In the genomic region with DNA sequence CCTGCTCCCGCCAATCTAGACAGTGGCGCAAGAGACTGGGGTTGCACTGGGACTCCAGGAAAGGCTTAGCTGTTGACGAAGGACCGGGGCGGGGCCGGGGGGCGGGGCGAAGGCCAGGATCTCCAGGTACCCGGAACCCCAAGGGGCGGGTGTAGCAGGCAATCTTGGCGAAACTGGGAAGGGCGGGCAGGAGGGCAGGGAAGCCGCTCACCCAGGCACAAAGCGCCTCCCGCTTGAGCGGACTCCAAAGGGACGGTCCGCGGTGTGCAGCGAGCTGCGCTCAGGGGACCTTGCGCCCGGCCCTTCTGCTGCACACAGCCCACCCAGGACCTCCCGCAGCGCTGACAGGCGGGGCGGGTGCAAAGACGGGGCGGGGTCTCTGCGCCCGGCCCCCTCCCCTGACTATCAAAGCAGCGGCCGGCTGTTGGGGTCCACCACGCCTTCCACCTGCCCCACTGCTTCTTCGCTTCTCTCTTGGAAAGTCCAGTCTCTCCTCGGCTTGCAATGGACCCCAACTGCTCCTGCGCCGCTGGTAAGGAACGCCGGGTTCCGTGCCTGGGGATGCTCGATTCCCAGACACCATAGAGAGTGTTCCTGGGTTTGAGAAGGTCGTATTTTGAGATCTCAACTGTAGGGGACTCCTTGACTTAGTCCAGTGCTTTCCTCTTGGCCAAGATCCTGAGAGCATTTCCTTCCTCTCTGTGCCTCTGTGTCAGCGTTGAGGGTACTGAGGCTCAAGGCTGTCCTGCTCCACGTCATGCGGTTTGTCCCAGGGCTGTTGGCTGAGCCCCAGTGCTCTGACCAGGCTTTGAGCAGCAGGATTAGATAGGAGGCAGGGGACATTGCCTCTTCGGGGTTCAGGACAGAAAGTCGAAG, we compare ENCODE assay signal across 1 cellular context.
TF ChIP-seq lines count a peak whose summit lies in the region.

A gene (plus strand): TSS at position 405 of the 876 bp plus-strand sequence. CDS start 100 bp downstream, at position 505.

TF ChIP-seq in HepG2, 621 proteins besides CTCF, POLR2A, EP300 and RAD21 (continued from another document and continues in another):
- TF ChIP-seq, protein P1, sequence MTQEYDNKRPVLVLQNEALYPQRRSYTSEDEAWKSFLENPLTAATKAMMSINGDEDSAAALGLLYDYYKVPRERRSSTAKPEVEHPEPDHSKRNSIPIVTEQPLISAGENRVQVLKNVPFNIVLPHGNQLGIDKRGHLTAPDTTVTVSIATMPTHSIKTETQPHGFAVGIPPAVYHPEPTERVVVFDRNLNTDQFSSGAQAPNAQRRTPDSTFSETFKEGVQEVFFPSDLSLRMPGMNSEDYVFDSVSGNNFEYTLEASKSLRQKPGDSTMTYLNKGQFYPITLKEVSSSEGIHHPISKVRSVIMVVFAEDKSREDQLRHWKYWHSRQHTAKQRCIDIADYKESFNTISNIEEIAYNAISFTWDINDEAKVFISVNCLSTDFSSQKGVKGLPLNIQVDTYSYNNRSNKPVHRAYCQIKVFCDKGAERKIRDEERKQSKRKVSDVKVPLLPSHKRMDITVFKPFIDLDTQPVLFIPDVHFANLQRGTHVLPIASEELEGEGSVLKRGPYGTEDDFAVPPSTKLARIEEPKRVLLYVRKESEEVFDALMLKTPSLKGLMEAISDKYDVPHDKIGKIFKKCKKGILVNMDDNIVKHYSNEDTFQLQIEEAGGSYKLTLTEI (CRISPR knock-in tag; conservative IDR thresholded peaks at IDR 0.05), result no peak
- TF ChIP-seq ERF (CRISPR knock-in tag; IDR thresholded peaks at IDR 0.05) (peak; percentile 43; the same call in 1 of the 2 replicates), MTF1 (CRISPR knock-in tag; IDR thresholded peaks at IDR 0.05) (peak; percentile 99), ZSCAN21 (CRISPR knock-in tag; IDR thresholded peaks at IDR 0.05; ENCODE audit: borderline replicate concordance) (peak; percentile 56; the same call in 1 of the 2 replicates), NFKB2 (CRISPR knock-in tag; IDR thresholded peaks at IDR 0.05; ENCODE audit: borderline replicate concordance) (peak; percentile 37; the same call in 1 of the 2 replicates), HOXA7 (CRISPR knock-in tag; IDR thresholded peaks at IDR 0.05) (no peak), ZNF343 (CRISPR knock-in tag; IDR thresholded peaks at IDR 0.05) (no peak), DMAP1 (CRISPR knock-in tag; IDR thresholded peaks at IDR 0.05) (peak; percentile 44; the same call in 1 of the 2 replicates), ZNF841 (CRISPR knock-in tag; IDR thresholded peaks at IDR 0.05; ENCODE audit: borderline replicate concordance) (no peak), MED13 (CRISPR knock-in tag; IDR thresholded peaks at IDR 0.05) (peak; percentile 59; the same call in 1 of the 2 replicates), ZNF777 (CRISPR knock-in tag; IDR thresholded peaks at IDR 0.05) (peak; percentile 35), FOXA1 (IDR thresholded peaks at IDR 0.05) (no peak), FOXA1 (CRISPR knock-in tag; IDR thresholded peaks at IDR 0.05) (peak; percentile 18; the same call in 1 of the 2 replicates), SPEN (CRISPR knock-in tag; IDR thresholded peaks at IDR 0.05; ENCODE audit: low read depth) (peak; percentile 66; the same call in 1 of the 2 replicates), HNRNPLL (IDR thresholded peaks at IDR 0.05; ENCODE audit: low read depth, low read length, poor library complexity, severe bottlenecking) (peak; percentile 45), FOXC1 (CRISPR knock-in tag; IDR thresholded peaks at IDR 0.05; ENCODE audit: borderline replicate concordance) (peak; percentile 56), KAT7 (CRISPR knock-in tag; IDR thresholded peaks at IDR 0.05; ENCODE audit: borderline replicate concordance) (peak; percentile 55; the same call in 1 of the 2 replicates), ZNF501 (CRISPR knock-in tag; IDR thresholded peaks at IDR 0.05) (peak; percentile 71; the same call in 1 of the 2 replicates), BCL6 (CRISPR knock-in tag; IDR thresholded peaks at IDR 0.05) (peak; percentile 48), ZNF263 (CRISPR knock-in tag; IDR thresholded peaks at IDR 0.05) (0 out of 2 replicates have a peak, but pooled peaks have one; percentile 9), NR2F6 (IDR thresholded peaks at IDR 0.05) (no peak), NR2F6 (CRISPR knock-in tag; IDR thresholded peaks at IDR 0.05) (0 out of 2 replicates have a peak, but pooled peaks have one; percentile 43), ZNF34 (CRISPR knock-in tag; IDR thresholded peaks at IDR 0.05; ENCODE audit: borderline replicate concordance) (no peak), ZNF75D (CRISPR knock-in tag; IDR thresholded peaks at IDR 0.05; ENCODE audit: borderline replicate concordance) (no peak), MEIS2 (CRISPR knock-in tag; IDR thresholded peaks at IDR 0.05) (peak; percentile 27; the same call in 1 of the 2 replicates), REL (CRISPR knock-in tag; conservative IDR thresholded peaks at IDR 0.05) (no peak), ZBTB7B (CRISPR knock-in tag; IDR thresholded peaks at IDR 0.05) (peak; percentile 76), ZNF644 (CRISPR knock-in tag; IDR thresholded peaks at IDR 0.05; ENCODE audit: low read depth) (peak; percentile 15; the same call in 1 of the 2 replicates), ETV5 (CRISPR knock-in tag; IDR thresholded peaks at IDR 0.05; ENCODE audit: borderline replicate concordance) (0 out of 2 replicates have a peak, but pooled peaks have one; percentile 4), ETV6 (CRISPR knock-in tag; conservative IDR thresholded peaks at IDR 0.05) (0 out of 2 replicates have a peak, but pooled peaks have one; percentile 25), ZNF317 (CRISPR knock-in tag; IDR thresholded peaks at IDR 0.05) (0 out of 2 replicates have a peak, but pooled peaks have one; percentile 46), ZNF781 (CRISPR knock-in tag; IDR thresholded peaks at IDR 0.05; ENCODE audit: borderline replicate concordance, not compliant biosample characterization) (peak; percentile 91), HHEX (CRISPR knock-in tag; IDR thresholded peaks at IDR 0.05) (no peak), KLF16 (CRISPR knock-in tag; IDR thresholded peaks at IDR 0.05) (no peak), SIN3A (IDR thresholded peaks at IDR 0.05; ENCODE audit: borderline replicate concordance, low read depth, low read length) (peak; percentile 46; the same call in 1 of the 2 replicates)
- TF ChIP-seq, protein P2, sequence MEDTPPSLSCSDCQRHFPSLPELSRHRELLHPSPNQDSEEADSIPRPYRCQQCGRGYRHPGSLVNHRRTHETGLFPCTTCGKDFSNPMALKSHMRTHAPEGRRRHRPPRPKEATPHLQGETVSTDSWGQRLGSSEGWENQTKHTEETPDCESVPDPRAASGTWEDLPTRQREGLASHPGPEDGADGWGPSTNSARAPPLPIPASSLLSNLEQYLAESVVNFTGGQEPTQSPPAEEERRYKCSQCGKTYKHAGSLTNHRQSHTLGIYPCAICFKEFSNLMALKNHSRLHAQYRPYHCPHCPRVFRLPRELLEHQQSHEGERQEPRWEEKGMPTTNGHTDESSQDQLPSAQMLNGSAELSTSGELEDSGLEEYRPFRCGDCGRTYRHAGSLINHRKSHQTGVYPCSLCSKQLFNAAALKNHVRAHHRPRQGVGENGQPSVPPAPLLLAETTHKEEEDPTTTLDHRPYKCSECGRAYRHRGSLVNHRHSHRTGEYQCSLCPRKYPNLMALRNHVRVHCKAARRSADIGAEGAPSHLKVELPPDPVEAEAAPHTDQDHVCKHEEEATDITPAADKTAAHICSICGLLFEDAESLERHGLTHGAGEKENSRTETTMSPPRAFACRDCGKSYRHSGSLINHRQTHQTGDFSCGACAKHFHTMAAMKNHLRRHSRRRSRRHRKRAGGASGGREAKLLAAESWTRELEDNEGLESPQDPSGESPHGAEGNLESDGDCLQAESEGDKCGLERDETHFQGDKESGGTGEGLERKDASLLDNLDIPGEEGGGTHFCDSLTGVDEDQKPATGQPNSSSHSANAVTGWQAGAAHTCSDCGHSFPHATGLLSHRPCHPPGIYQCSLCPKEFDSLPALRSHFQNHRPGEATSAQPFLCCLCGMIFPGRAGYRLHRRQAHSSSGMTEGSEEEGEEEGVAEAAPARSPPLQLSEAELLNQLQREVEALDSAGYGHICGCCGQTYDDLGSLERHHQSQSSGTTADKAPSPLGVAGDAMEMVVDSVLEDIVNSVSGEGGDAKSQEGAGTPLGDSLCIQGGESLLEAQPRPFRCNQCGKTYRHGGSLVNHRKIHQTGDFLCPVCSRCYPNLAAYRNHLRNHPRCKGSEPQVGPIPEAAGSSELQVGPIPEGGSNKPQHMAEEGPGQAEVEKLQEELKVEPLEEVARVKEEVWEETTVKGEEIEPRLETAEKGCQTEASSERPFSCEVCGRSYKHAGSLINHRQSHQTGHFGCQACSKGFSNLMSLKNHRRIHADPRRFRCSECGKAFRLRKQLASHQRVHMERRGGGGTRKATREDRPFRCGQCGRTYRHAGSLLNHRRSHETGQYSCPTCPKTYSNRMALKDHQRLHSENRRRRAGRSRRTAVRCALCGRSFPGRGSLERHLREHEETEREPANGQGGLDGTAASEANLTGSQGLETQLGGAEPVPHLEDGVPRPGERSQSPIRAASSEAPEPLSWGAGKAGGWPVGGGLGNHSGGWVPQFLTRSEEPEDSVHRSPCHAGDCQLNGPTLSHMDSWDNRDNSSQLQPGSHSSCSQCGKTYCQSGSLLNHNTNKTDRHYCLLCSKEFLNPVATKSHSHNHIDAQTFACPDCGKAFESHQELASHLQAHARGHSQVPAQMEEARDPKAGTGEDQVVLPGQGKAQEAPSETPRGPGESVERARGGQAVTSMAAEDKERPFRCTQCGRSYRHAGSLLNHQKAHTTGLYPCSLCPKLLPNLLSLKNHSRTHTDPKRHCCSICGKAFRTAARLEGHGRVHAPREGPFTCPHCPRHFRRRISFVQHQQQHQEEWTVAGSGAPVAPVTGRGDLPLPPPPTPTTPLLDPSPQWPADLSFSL (CRISPR knock-in tag; IDR thresholded peaks at IDR 0.05), result no peak
- TF ChIP-seq, protein P3, sequence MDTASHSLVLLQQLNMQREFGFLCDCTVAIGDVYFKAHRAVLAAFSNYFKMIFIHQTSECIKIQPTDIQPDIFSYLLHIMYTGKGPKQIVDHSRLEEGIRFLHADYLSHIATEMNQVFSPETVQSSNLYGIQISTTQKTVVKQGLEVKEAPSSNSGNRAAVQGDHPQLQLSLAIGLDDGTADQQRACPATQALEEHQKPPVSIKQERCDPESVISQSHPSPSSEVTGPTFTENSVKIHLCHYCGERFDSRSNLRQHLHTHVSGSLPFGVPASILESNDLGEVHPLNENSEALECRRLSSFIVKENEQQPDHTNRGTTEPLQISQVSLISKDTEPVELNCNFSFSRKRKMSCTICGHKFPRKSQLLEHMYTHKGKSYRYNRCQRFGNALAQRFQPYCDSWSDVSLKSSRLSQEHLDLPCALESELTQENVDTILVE (CRISPR knock-in tag; IDR thresholded peaks at IDR 0.05), result no peak
- TF ChIP-seq, protein P4, sequence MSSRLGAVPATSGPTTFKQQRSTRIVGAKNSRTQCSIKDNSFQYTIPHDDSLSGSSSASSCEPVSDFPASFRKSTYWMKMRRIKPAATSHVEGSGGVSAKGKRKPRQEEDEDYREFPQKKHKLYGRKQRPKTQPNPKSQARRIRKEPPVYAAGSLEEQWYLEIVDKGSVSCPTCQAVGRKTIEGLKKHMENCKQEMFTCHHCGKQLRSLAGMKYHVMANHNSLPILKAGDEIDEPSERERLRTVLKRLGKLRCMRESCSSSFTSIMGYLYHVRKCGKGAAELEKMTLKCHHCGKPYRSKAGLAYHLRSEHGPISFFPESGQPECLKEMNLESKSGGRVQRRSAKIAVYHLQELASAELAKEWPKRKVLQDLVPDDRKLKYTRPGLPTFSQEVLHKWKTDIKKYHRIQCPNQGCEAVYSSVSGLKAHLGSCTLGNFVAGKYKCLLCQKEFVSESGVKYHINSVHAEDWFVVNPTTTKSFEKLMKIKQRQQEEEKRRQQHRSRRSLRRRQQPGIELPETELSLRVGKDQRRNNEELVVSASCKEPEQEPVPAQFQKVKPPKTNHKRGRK (CRISPR knock-in tag; IDR thresholded peaks at IDR 0.05), result no peak
- TF ChIP-seq, protein P5, sequence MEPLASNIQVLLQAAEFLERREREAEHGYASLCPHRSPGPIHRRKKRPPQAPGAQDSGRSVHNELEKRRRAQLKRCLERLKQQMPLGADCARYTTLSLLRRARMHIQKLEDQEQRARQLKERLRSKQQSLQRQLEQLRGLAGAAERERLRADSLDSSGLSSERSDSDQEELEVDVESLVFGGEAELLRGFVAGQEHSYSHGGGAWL (CRISPR knock-in tag; IDR thresholded peaks at IDR 0.05), result peak; percentile 42; the same call in 1 of the 2 replicates
- TF ChIP-seq, protein P6, sequence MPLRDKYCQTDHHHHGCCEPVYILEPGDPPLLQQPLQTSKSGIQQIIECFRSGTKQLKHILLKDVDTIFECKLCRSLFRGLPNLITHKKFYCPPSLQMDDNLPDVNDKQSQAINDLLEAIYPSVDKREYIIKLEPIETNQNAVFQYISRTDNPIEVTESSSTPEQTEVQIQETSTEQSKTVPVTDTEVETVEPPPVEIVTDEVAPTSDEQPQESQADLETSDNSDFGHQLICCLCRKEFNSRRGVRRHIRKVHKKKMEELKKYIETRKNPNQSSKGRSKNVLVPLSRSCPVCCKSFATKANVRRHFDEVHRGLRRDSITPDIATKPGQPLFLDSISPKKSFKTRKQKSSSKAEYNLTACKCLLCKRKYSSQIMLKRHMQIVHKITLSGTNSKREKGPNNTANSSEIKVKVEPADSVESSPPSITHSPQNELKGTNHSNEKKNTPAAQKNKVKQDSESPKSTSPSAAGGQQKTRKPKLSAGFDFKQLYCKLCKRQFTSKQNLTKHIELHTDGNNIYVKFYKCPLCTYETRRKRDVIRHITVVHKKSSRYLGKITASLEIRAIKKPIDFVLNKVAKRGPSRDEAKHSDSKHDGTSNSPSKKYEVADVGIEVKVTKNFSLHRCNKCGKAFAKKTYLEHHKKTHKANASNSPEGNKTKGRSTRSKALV (CRISPR knock-in tag; IDR thresholded peaks at IDR 0.05), result peak; percentile 97
- TF ChIP-seq, protein P7, sequence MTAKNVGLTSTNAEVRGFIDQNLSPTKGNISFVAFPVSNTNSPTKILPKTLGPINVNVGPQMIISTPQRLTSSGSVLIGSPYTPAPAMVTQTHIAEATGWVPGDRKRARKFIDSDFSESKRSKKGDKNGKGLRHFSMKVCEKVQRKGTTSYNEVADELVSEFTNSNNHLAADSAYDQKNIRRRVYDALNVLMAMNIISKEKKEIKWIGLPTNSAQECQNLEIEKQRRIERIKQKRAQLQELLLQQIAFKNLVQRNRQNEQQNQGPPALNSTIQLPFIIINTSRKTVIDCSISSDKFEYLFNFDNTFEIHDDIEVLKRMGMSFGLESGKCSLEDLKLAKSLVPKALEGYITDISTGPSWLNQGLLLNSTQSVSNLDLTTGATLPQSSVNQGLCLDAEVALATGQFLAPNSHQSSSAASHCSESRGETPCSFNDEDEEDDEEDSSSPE (CRISPR knock-in tag; IDR thresholded peaks at IDR 0.05), result peak; percentile 77
- TF ChIP-seq, protein P8, sequence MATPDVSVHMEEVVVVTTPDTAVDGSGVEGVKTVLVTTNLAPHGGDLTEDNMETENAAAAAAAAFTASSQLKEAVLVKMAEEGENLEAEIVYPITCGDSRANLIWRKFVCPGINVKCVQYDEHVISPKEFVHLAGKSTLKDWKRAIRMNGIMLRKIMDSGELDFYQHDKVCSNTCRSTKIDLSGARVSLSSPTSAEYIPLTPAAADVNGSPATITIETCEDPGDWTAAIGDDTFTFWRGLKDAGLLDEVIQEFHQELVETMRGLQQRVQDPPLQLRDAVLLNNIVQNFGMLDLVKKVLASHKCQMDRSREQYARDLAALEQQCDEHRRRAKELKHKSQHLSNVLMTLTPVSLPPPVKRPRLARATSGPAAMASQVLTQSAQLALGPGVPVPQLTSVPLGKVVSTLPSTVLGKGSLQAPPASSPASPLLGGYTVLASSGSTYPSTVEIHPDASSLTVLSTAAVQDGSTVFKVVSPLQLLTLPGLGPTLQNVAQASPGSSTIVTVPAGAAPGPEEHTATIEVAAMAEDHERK (CRISPR knock-in tag; IDR thresholded peaks at IDR 0.05; ENCODE audit: low read depth), result no peak
